In the genomic region with DNA sequence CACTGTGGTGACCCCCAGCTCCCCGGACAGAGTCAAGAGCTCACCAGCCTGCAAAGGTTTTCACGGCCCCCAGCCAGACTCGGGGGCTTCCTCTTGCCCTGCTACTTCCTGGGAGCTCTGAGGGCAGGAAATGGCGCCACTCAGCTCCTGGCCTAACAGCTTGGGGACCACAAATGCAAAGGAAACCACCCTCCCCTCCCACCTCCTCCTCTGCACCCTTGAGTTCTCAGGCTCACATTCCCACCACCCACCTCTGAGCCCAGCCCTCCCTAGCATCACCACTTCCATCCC, we compare ENCODE assay signal across 12 cellular contexts. TPM values are rescaled to one million over a fixed set of nuclear protein-coding genes. Genes with fewer than 3 reads are reported as not detected.
DNase-seq lines count a peak whose midpoint lies in the region; ATAC-seq and TF ChIP-seq lines count a peak whose summit lies in the region.
"Had no signal": no experiment of that assay in that cellular context is flagged by ENCODE, and none has a peak within 500 bp of the region (broad histone marks: within the 10 kb centered on the region; RNA-seq: fewer than 3 reads in every experiment).

No MANE protein-coding gene starts in this region.

- peaks cover 0 to 27% (median 24%) of the 10 kb centered on the region in 4 donors for H3K4me1 ChIP-seq in upper lobe of left lung
- peaks cover 10% of the 10 kb centered on the region for H3K4me1 ChIP-seq in smooth muscle cell (ENCODE audit: low read depth)
- H3K4me1 ChIP-seq: parathyroid adenoma had no signal

- H3F3A ChIP-seq in smooth muscle cell (ENCODE audit: low read depth): no peaks in the 10 kb centered on the region

- no peaks in the 10 kb centered on the region for H4K20me1 ChIP-seq in smooth muscle cell (ENCODE audit: low read depth)

- no peak for TF ChIP-seq POLR2A in upper lobe of left lung (IDR thresholded peaks at IDR 0.05)

- H3K27ac ChIP-seq in upper lobe of left lung (peak overlapping the region in 2 of 4 donors; percentile 55 to 74), smooth muscle cell (ENCODE audit: low read depth) (no peak overlapping the region)
- H3K27ac ChIP-seq: parathyroid adenoma had no signal

- TF ChIP-seq CTCF in upper lobe of left lung (IDR thresholded peaks at IDR 0.05) (no peak), smooth muscle cell (IDR thresholded peaks at IDR 0.05; ENCODE audit: borderline replicate concordance, insufficient read depth, poor library complexity, severe bottlenecking) (no peak)

- no peak for TF ChIP-seq EP300 in upper lobe of left lung (IDR thresholded peaks at IDR 0.05)

- WGBS in upper lobe of left lung, 2 donors: 37 to 41% methylated on average over 4 of the region's 4 CpGs
- WGBS in smooth muscle cell (ENCODE audit: low lambda C conversion rate): 85% methylated on average over 4 of the region's 4 CpGs

- H3K4me2 ChIP-seq in smooth muscle cell: no peak overlapping the region

- no peaks in the 10 kb centered on the region for H3K9me3 ChIP-seq in upper lobe of left lung
- H3K9me3 ChIP-seq in smooth muscle cell (replicated peaks; ENCODE audit: low read depth): no peaks in the 10 kb centered on the region

- H2AFZ ChIP-seq in smooth muscle cell (ENCODE audit: low read depth): no peak overlapping the region
- H2AFZ ChIP-seq: parathyroid adenoma had no signal

- peak; percentile 37 for DNase-seq in activated naive CD4-positive, alpha-beta T cell treated with Interleukin-2 at 50 U/mL for 16 hours
- no peak for DNase-seq in activated naive CD4-positive, alpha-beta T cell treated with anti-CD3 and anti-CD28 coated beads, Interleukin-2, amount 50 U/mL, for 16 hours
- DNase-seq in T-helper 2 cell (peak in 3 of 5 experiments; percentile 35 to 79 (median 74)), upper lobe of left lung (peak in 1 of 2 donors; percentile 36), smooth muscle cell (lab: John Stamatoyannopoulos, UW; ENCODE audit: unreplicated experiment) (no peak)
- DNase-seq in effector CD8-positive, alpha-beta T cell (lab: John Stamatoyannopoulos, UW): peak; percentile 27
- DNase-seq: aorta, IMR-90 had no signal

- H3K9ac ChIP-seq in smooth muscle cell (ENCODE audit: low read depth): no peak overlapping the region
- H3K9ac ChIP-seq: parathyroid adenoma had no signal

- H3K36me3 ChIP-seq in upper lobe of left lung: no peaks in the 10 kb centered on the region
- H3K36me3 ChIP-seq in smooth muscle cell (ENCODE audit: low read depth): no peaks in the 10 kb centered on the region

- ATAC-seq in upper lobe of left lung (ENCODE audit: low FRiP score in 2 of 2) (no peak), GM18858 (IDR thresholded peaks at IDR 0.05; ENCODE audit: unreplicated experiment) (no peak), GM19455 (IDR thresholded peaks at IDR 0.05; ENCODE audit: unreplicated experiment) (no peak)

- H3K4me3 ChIP-seq in upper lobe of left lung: peak overlapping the region in 3 of 4 donors; percentile 39 to 45 (median 42)
- no peak overlapping the region for H3K4me3 ChIP-seq in smooth muscle cell

- H3K27me3 ChIP-seq in upper lobe of left lung: no peaks in the 10 kb centered on the region
- H3K27me3 ChIP-seq in smooth muscle cell (ENCODE audit: low read depth): no peaks in the 10 kb centered on the region

- H3K79me2 ChIP-seq in smooth muscle cell (ENCODE audit: low read depth): no peaks in the 10 kb centered on the region
- H3K79me2 ChIP-seq: parathyroid adenoma had no signal

RNA-seq across cellular contexts. Expression of gene SPN, which starts 0.4 kb away (rescaled TPM):
- total RNA-seq in upper lobe of left lung (100 to 1,000 TPM in 1 of 6 donors, 10 to 100 TPM in 5; 16.8 to 112 (median 39.7) TPM), smooth muscle cell (not detected in 2 replicates)
- not detected in 2 replicates for polyA plus RNA-seq in smooth muscle cell
- total RNA-seq: IMR-90, RPMI7951 had no signal
- polyA plus RNA-seq: IMR-90 had no signal

RNA-seq across cellular contexts. Expression of gene QPRT, which starts 16.3 kb away (rescaled TPM):
- 10 to 100 TPM in 3 of 6 donors, 1 to 10 TPM in 3; 4.8 to 17.8 (median 9.8) TPM for total RNA-seq in upper lobe of left lung
- 67.4 and 69.6 TPM in 2 replicates for total RNA-seq in smooth muscle cell
- polyA plus RNA-seq in smooth muscle cell: 152 and 196 TPM in 2 replicates

Comparison
In these comparisons a context has a peak if more than half of its experiments do, and no peak if none do; other contexts are left out.
1. DNase-seq: peak in activated naive CD4-positive, alpha-beta T cell treated with Interleukin-2 at 50 U/mL for 16 hours (single experiment), T-helper 2 cell (3 of 5) and effector CD8-positive, alpha-beta T cell (single experiment); none in activated naive CD4-positive, alpha-beta T cell treated with anti-CD3 and anti-CD28 coated beads, Interleukin-2, amount 50 U/mL, for 16 hours (single experiment) and smooth muscle cell (single experiment).
2. RNA of gene SPN, which starts 0.4 kb away (total RNA-seq): 16.8 to 112 TPM in upper lobe of left lung; not detected in smooth muscle cell; every median in the first group is over 10 times any median in the second.